1 cellular context compared by ENCODE assay signal in the genomic region with DNA sequence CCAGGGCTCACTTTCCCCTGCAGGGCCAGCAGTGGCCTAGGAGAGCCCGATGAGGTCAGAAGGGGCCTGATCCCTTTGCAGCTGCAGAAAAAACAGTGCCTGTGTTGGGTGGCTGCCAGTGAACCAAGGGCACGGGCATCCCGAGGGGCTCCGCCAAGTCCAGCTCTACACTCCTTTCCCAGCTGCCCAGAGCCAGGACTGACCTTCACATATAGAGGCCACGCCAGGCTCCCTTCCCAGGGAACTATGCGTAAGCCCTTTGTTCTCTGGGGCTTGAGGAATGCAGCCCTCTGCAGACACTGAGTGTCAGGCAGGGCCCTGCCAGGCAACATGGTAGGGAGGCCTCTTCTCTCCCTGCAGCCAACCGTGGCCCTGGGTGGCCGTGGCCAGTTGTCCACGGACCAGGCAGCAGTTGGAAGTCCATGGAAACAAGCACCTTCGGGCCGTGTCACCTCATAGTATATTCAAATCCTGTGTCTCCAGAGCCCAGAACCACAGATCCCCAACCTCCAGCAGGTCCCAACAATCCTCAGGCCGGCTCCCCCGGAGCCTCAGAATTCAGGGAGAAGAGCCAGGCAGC.
TF ChIP-seq lines count a peak whose summit lies in the region.

No MANE protein-coding gene starts in this region.

TF ChIP-seq in H1, 55 proteins besides CTCF, POLR2A, EP300 and RAD21:
- TF ChIP-seq SUZ12 (IDR thresholded peaks at IDR 0.05; ENCODE audit: low read length) (no peak), EGR1 (IDR thresholded peaks at IDR 0.05; ENCODE audit: borderline replicate concordance, low read depth, low read length) (peak; percentile 77), TEAD4 (IDR thresholded peaks at IDR 0.05; ENCODE audit: low read depth, low read length) (peak; percentile 64; the same call in 1 of the 2 replicates)
